ENCODE assay signal across 22 cellular contexts in genomic region chrX:4844376-4844775, GRCh38.
"Had no signal": no experiment of that assay in that cellular context is flagged by ENCODE, and none has a peak within 500 bp of the region (broad histone marks: within the 10 kb centered on the region; RNA-seq: fewer than 3 reads in every experiment).

No MANE protein-coding gene starts in this region.

- H3K9me3 ChIP-seq: neutrophil, right lobe of liver had no signal

- H3K36me3 ChIP-seq: breast epithelium, neutrophil, right lobe of liver, tibial artery had no signal

- H3K27me3 ChIP-seq: breast epithelium, foreskin keratinocyte, neutrophil, right lobe of liver, tibial artery had no signal

- H2AFZ ChIP-seq: parathyroid adenoma had no signal

- H3K4me3 ChIP-seq: breast epithelium, right lobe of liver, skin epidermis, tibial artery had no signal

- DNase-seq: activated B cell treated with CpG ODN at 0.5 μM for 24 hours; activated CD4-positive, alpha-beta T cell treated with anti-CD3 and anti-CD28 coated beads for 36 hours; activated CD4-positive, alpha-beta T cell treated with anti-CD3 and anti-CD28 coated beads, Interleukin-2, amount 50 U/mL, for 48 hours; activated effector memory CD4-positive, alpha-beta T cell treated with Interleukin-2 at 50 U/mL for 16 hours; activated naive CD4-positive, alpha-beta T cell treated with anti-CD3 and anti-CD28 coated beads for 36 hours; activated naive CD8-positive, alpha-beta T cell treated with anti-CD3 and anti-CD28 coated beads, Interleukin-2, amount 10 ng/mL, durations not matched to agents 7 days and 5 days; activated T-cell treated with anti-CD3 and anti-CD28 coated beads, Interleukin-2, amount 50 U/mL, for 72 hours; amniotic stem cell; cerebellar nuclear complex; cortex of kidney; erythroblast; foreskin keratinocyte; immature natural killer cell; midbrain; right lobe of liver; stimulated activated CD4-positive, alpha-beta T cell treated with anti-CD3 and anti-CD28 coated beads, Interleukin-1b, Interleukin-23, amount 100 ng/mL, for 48 hours; T-helper 9 cell; tibial artery had no signal

- H3K4me1 ChIP-seq: breast epithelium, foreskin keratinocyte, parathyroid adenoma, right lobe of liver, tibial artery had no signal

- H3K79me2 ChIP-seq: parathyroid adenoma had no signal

- H3K27ac ChIP-seq: breast epithelium, foreskin keratinocyte, neutrophil, parathyroid adenoma, right lobe of liver, skin epidermis, tibial artery had no signal
